Comparison of ENCODE assay signal across 9 cellular contexts in the genomic region with DNA sequence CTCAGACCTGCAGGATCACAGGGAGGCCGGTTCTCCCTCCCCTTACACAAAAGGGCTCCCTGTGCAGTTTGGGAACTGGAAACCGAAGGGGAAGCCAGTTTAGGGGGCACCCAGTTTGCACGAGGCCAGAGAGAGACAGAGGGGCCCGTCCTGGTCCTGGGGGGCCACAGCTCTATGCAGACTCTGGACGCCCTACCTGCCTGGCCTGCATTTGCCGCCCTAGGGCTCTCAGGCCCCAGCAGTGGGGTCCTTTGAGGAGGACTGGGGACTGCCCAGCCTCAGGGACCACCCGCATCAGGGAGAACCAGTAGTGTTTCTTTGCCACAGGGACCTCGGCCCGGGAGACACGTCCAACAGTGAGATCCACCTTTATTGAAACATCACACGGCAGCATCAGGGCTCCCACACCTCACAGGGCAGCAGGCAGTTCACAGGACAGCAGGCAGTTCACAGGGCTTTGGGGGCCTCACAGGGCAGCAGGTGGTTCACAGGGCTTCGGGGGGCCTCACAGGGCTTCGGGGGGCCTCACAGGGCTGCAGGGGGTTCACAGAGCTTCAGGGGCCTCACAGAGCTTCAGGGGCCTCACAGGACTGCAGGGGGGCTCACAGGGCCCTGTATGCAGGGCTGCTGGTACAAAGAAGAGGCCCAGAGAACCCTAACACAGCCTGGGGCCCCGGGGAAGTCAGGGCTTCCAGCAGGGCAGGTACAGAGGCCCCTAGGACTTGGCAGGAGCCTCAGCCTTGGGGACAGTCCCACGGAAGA. TPM values are rescaled to one million over a fixed set of nuclear protein-coding genes. Genes with fewer than 3 reads are reported as not detected.
DNase-seq lines count a peak whose midpoint lies in the region; ATAC-seq, FAIRE-seq and TF ChIP-seq lines count a peak whose summit lies in the region.
"Had no signal": no experiment of that assay in that cellular context is flagged by ENCODE, and none has a peak within 500 bp of the region (broad histone marks: within the 10 kb centered on the region; RNA-seq: fewer than 3 reads in every experiment).

No MANE protein-coding gene starts in this region.

- no peaks in the 10 kb centered on the region for H3K27me3 ChIP-seq in bronchial epithelial cell (ENCODE audit: control insufficient read depth, insufficient read depth, low read length)

- DNase-seq in activated CD8-positive, alpha-beta memory T cell treated with anti-CD3 and anti-CD28 coated beads, Interleukin-2, amount 10 ng/mL, durations not matched to agents 7 days and 5 days: peak; percentile 44
- DNase-seq in activated CD8-positive, alpha-beta memory T cell treated with anti-CD3 and anti-CD28 coated beads, Interleukin-2, amount 50 U/mL, for 4 hours: no peak
- DNase-seq in bronchial epithelial cell (ENCODE audit: low read depth) (no peak), memory B cell (ENCODE audit: low spot score in 2 of 2) (no peak), type B pancreatic cell (ENCODE audit: extremely low spot score, unreplicated experiment) (no peak), NCI-H524 (lab: John Stamatoyannopoulos, UW) (no peak)

- peak overlapping the region; percentile 24 for H3K4me3 Mint-ChIP-seq in activated CD8-positive, alpha-beta memory T cell treated with anti-CD3 and anti-CD28 coated beads, Interleukin-2, amount 10 ng/mL, durations not matched to agents 7 days and 5 days
- H3K4me3 Mint-ChIP-seq in memory B cell: peak overlapping the region; percentile 65
- peak overlapping the region; percentile 63 for H3K4me3 Mint-ChIP-seq in type B pancreatic cell

- no peaks in the 10 kb centered on the region for H3K9me3 Mint-ChIP-seq in activated CD8-positive, alpha-beta memory T cell treated with anti-CD3 and anti-CD28 coated beads, Interleukin-2, amount 10 ng/mL, durations not matched to agents 7 days and 5 days (ENCODE audit: low read depth)
- no peaks in the 10 kb centered on the region for H3K9me3 Mint-ChIP-seq in memory B cell
- H3K9me3 Mint-ChIP-seq in type B pancreatic cell: no peaks in the 10 kb centered on the region

- H3K36me3 Mint-ChIP-seq in activated CD8-positive, alpha-beta memory T cell treated with anti-CD3 and anti-CD28 coated beads, Interleukin-2, amount 10 ng/mL, durations not matched to agents 7 days and 5 days: peaks cover 5% of the 10 kb centered on the region
- H3K36me3 Mint-ChIP-seq in memory B cell: peaks cover 3% of the 10 kb centered on the region
- no peaks in the 10 kb centered on the region for H3K36me3 Mint-ChIP-seq in type B pancreatic cell

- no peak for FAIRE-seq in bronchial epithelial cell (lab: Jason Lieb, UNC)

- H3K4me1 Mint-ChIP-seq in activated CD8-positive, alpha-beta memory T cell treated with anti-CD3 and anti-CD28 coated beads, Interleukin-2, amount 10 ng/mL, durations not matched to agents 7 days and 5 days: peaks cover 27% of the 10 kb centered on the region
- H3K4me1 Mint-ChIP-seq in memory B cell (peaks cover 5% of the 10 kb centered on the region), type B pancreatic cell (ENCODE audit: unreplicated experiment) (no peaks in the 10 kb centered on the region)

- peak overlapping the region; percentile 78 for H3K27ac Mint-ChIP-seq in activated CD8-positive, alpha-beta memory T cell treated with anti-CD3 and anti-CD28 coated beads, Interleukin-2, amount 10 ng/mL, durations not matched to agents 7 days and 5 days
- H3K27ac Mint-ChIP-seq in memory B cell (no peak overlapping the region), type B pancreatic cell (peak overlapping the region; percentile 63)

- H3K4me3 ChIP-seq in bronchial epithelial cell (ENCODE audit: low read depth, low read length): peak overlapping the region; percentile 13

- no peak for ATAC-seq in activated CD8-positive, alpha-beta memory T cell treated with anti-CD3 and anti-CD28 coated beads, Interleukin-2, amount 10 ng/mL, durations not matched to agents 7 days and 5 days
- no peak for ATAC-seq in memory B cell (ENCODE audit: low read depth)
- no peak for ATAC-seq in GM19395 (IDR thresholded peaks at IDR 0.05; ENCODE audit: unreplicated experiment)
- no peak for ATAC-seq in GM21390 (IDR thresholded peaks at IDR 0.05; ENCODE audit: unreplicated experiment)

- no peaks in the 10 kb centered on the region for H3K27me3 Mint-ChIP-seq in activated CD8-positive, alpha-beta memory T cell treated with anti-CD3 and anti-CD28 coated beads, Interleukin-2, amount 10 ng/mL, durations not matched to agents 7 days and 5 days
- H3K27me3 Mint-ChIP-seq in memory B cell (no peaks in the 10 kb centered on the region), type B pancreatic cell (peaks cover 4% of the 10 kb centered on the region)

- CTCF ChIA-PET in activated CD8-positive, alpha-beta memory T cell treated with anti-CD3 and anti-CD28 coated beads, Interleukin-2, amount 10 ng/mL, durations not matched to agents 7 days and 5 days (lab: Charles Lee): interaction anchor here (0.9 to 1.2 kb wide), 6 partner anchors 14 to 232 kb away, joined by 3 to 7 read pairs (median 4); partner anchors contain the start of genes EXD3, NRARP and RNF224

- TF ChIP-seq CTCF in bronchial epithelial cell (IDR thresholded peaks at IDR 0.05; ENCODE audit: insufficient read depth, low read length, severe bottlenecking) (no peak), type B pancreatic cell (conservative IDR thresholded peaks at IDR 0.05) (no peak)

- peaks cover 18% of the 10 kb centered on the region for H3K36me3 ChIP-seq in bronchial epithelial cell (ENCODE audit: control insufficient read depth, insufficient read depth, low read length)

RNA-seq across cellular contexts. Expression of gene NSMF, which starts 0.6 kb away (rescaled TPM):
- 10 to 100 TPM; 35.8 to 42.1 TPM for total RNA-seq in activated CD8-positive, alpha-beta memory T cell treated with anti-CD3 and anti-CD28 coated beads, Interleukin-2, amount 10 ng/mL, durations not matched to agents 7 days and 5 days
- 15.1 and 17.9 TPM in 2 replicates for total RNA-seq in bronchial epithelial cell
- total RNA-seq in type B pancreatic cell (ENCODE audit: low replicate concordance): 51.2 and 67.8 TPM in 2 replicates

RNA-seq across cellular contexts. Expression of gene ENTPD8, which starts 18.6 kb away (rescaled TPM):
- total RNA-seq in activated CD8-positive, alpha-beta memory T cell treated with anti-CD3 and anti-CD28 coated beads, Interleukin-2, amount 10 ng/mL, durations not matched to agents 7 days and 5 days: not detected
- total RNA-seq in bronchial epithelial cell (not detected in 2 replicates), type B pancreatic cell (ENCODE audit: low replicate concordance) (2.1 and 3.5 TPM in 2 replicates)
- total RNA-seq: M059J had no signal

RNA-seq across cellular contexts. Expression of gene NOXA1, which starts 36.6 kb away (rescaled TPM):
- total RNA-seq in activated CD8-positive, alpha-beta memory T cell treated with anti-CD3 and anti-CD28 coated beads, Interleukin-2, amount 10 ng/mL, durations not matched to agents 7 days and 5 days: under 1 TPM; 0.30 to 0.53 TPM
- total RNA-seq in bronchial epithelial cell (0.53 and 2.3 TPM in 2 replicates), type B pancreatic cell (ENCODE audit: low replicate concordance) (6.4 and 14.3 TPM in 2 replicates)
- total RNA-seq: M059J had no signal

RNA-seq across cellular contexts. Expression of gene EXD3, which starts 36.8 kb away (rescaled TPM):
- 10 to 100 TPM in 1 of 2 experiments, 1 to 10 TPM in 1; 9.2 to 19.8 TPM for total RNA-seq in activated CD8-positive, alpha-beta memory T cell treated with anti-CD3 and anti-CD28 coated beads, Interleukin-2, amount 10 ng/mL, durations not matched to agents 7 days and 5 days
- total RNA-seq in bronchial epithelial cell (10.8 and 12.2 TPM in 2 replicates), type B pancreatic cell (ENCODE audit: low replicate concordance) (15.5 and 19.5 TPM in 2 replicates)
